16 cellular contexts compared by ENCODE assay signal in the genomic region with DNA sequence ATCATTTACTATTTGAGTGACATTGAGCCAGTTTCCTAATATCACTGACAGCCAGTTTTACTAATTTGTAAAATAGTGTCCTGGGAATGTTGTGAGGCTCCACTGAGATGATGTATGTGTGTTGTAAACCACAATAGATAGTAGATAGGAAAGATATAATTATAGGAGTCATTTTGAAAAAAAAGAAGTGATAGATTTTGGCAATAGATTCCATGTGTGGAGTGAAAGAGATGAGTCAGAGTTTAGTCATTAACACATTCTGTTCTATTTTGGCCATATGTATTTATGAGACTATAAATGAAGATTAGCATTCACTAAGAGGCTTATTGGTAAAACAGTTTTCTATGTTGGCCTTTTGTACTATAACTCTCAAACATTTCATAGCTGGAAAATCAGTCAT.
DNase-seq lines count a peak whose midpoint lies in the region; ATAC-seq and TF ChIP-seq lines count a peak whose summit lies in the region.
"Had no signal": no experiment of that assay in that cellular context is flagged by ENCODE, and none has a peak within 500 bp of the region (broad histone marks: within the 10 kb centered on the region; RNA-seq: fewer than 3 reads in every experiment).

No MANE protein-coding gene starts in this region.

- DNase-seq in RWPE1 (ENCODE audit: low spot score) = peak; percentile 53
- DNase-seq in fibroblast of mammary gland (ENCODE audit: low read depth) = peak; percentile 74
- no peak for DNase-seq in NK-92 (lab: John Stamatoyannopoulos, UW; ENCODE audit: unreplicated experiment)
- DNase-seq in MM.1S = no peak
- DNase-seq in activated naive CD4-positive, alpha-beta T cell (lab: John Stamatoyannopoulos, UW) = no peak
- DNase-seq in H7 = no peak
- DNase-seq: activated CD8-positive, alpha-beta T cell treated with anti-CD3 and anti-CD28 coated beads, Interleukin-2, amount 10 ng/mL, durations not matched to agents 7 days and 5 days; dorsolateral prefrontal cortex; GOT3; lower lobe of right lung; NCI-H1436 treated with DMSO at 0.1 percent for 48 hours; NCI-H345 had no signal

- no peak overlapping the region for H3K9ac ChIP-seq in MM.1S (ENCODE audit: low read length)

- no peaks in the 10 kb centered on the region for H4K20me1 ChIP-seq in MM.1S (ENCODE audit: insufficient read depth, low read length)

- no peaks in the 10 kb centered on the region for H3F3A ChIP-seq in MM.1S (ENCODE audit: insufficient read depth, low read length)

- H3K9me3 ChIP-seq in MM.1S (replicated peaks; ENCODE audit: insufficient read depth, low read length) = no peaks in the 10 kb centered on the region
- H3K9me3 ChIP-seq: ascending aorta, lower lobe of right lung had no signal

- H3K4me3 ChIP-seq in fibroblast of mammary gland (ENCODE audit: control insufficient read depth, low read depth, low read length) (no peak overlapping the region), MM.1S (ENCODE audit: low read length) (no peak overlapping the region), H7 (ENCODE audit: insufficient read depth, low read depth, low read length) (no peak overlapping the region)
- H3K4me3 ChIP-seq: ascending aorta, dorsolateral prefrontal cortex, lower lobe of right lung had no signal

- TF ChIP-seq CTCF in 22Rv1 (IDR thresholded peaks at IDR 0.05) (no peak), RWPE1 (conservative IDR thresholded peaks at IDR 0.05; ENCODE audit: low read depth) (no peak), fibroblast of mammary gland (conservative IDR thresholded peaks at IDR 0.05; ENCODE audit: control insufficient read depth, insufficient read depth, low read depth, low read length) (no peak), MM.1S (IDR thresholded peaks at IDR 0.05; ENCODE audit: low read length) (no peak)

- CTCF ChIA-PET in RWPE1 (lab: Yijun Ruan, JAX) = no interaction called here

- H3K4me1 ChIP-seq in MM.1S (ENCODE audit: low read length) = no peaks in the 10 kb centered on the region
- H3K4me1 ChIP-seq: ascending aorta, lower lobe of right lung had no signal

- H3K36me3 ChIP-seq in MM.1S (replicated peaks; ENCODE audit: insufficient read depth, low read length) (no peaks in the 10 kb centered on the region), H7 (replicated peaks; ENCODE audit: control insufficient read depth, insufficient read depth, low read length) (no peaks in the 10 kb centered on the region)
- H3K36me3 ChIP-seq: ascending aorta, lower lobe of right lung had no signal

- ATAC-seq in GM18511 (IDR thresholded peaks at IDR 0.05; ENCODE audit: unreplicated experiment) = peak; percentile 53
- ATAC-seq: activated CD8-positive, alpha-beta T cell treated with anti-CD3 and anti-CD28 coated beads, Interleukin-2, amount 10 ng/mL, durations not matched to agents 7 days and 5 days; lower lobe of right lung; natural killer cell treated with Interleukin-12 subunit alpha and Interleukin-12 subunit beta and Interleukin-15 and Interleukin-18, amount 100 ng/mL, for 72 hours had no signal

- H3K9me2 ChIP-seq in MM.1S (replicated peaks; ENCODE audit: insufficient read depth, low read length) = no peaks in the 10 kb centered on the region

- H3K27me3 ChIP-seq in MM.1S (replicated peaks; ENCODE audit: insufficient read depth, low read length) (no peaks in the 10 kb centered on the region), H7 (ENCODE audit: control insufficient read depth, insufficient read depth, low read length) (no peaks in the 10 kb centered on the region)
- H3K27me3 ChIP-seq: ascending aorta, dorsolateral prefrontal cortex had no signal

- POLR2A ChIA-PET in RWPE1 (lab: Yijun Ruan, JAX; ENCODE audit: low non-redundant PET) = no interaction called here

- H3K79me2 ChIP-seq in MM.1S (ENCODE audit: low read length) = no peaks in the 10 kb centered on the region

- no peak overlapping the region for H3K4me2 ChIP-seq in MM.1S (ENCODE audit: low read depth, low read length)

- no peak overlapping the region for H2AFZ ChIP-seq in MM.1S (ENCODE audit: low read length)

- H3K27ac ChIP-seq in 22Rv1 = peak overlapping the region; percentile 17; the same call in 1 of the 2 replicates
- H3K27ac ChIP-seq in RWPE1 = no peak overlapping the region
- no peak overlapping the region for H3K27ac ChIP-seq in MM.1S (ENCODE audit: low read length)
- H3K27ac ChIP-seq: ascending aorta, dorsolateral prefrontal cortex, lower lobe of right lung had no signal

Comparison
In these comparisons a context has a peak if more than half of its experiments do, and no peak if none do; other contexts are left out.
1. DNase-seq: peak in RWPE1 (single experiment) and fibroblast of mammary gland (single experiment); none in NK-92 (single experiment), MM.1S (single experiment), activated naive CD4-positive, alpha-beta T cell (0 of 4) and H7 (single experiment).